1 cellular context compared by ENCODE assay signal in the genomic region with DNA sequence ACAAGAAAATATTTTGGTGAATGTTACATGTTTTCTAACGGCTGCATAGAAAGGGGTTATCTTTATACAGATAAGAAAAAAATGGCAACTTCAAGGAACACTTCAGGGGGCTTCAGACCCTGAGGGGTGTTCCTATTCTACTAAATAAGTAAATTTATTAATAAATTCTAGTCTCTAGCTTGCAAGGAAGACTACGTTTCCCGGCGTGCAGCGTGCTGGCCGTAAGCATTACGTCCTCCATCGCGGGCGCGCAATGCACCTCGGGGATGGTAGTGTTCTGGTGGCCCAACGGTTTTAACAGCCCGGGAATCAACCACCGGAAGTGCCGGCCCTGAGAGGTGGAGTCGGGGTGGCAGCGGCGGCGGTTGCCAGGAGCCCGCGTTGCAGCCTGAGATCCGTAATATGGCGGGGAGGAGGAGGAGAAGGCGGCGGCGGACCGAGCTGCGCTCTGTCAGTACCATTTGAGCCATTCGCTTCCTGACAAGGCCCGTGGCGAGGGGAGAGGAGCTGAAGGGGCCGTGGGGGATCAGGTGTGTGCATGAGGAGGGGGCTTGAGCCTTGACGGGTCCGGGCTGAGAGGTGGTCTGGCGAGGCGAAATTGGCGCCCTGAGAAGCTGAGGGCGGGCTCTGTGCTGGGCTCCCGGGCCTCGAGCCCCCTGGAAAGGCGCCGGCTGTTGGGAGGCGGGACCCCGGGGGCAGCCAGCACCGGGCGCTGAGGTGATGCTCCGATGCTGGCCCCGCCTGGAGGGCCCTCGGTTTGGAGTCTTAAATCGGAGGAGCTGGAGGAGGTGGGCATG.
TF ChIP-seq lines count a peak whose summit lies in the region.

A gene with protein sequence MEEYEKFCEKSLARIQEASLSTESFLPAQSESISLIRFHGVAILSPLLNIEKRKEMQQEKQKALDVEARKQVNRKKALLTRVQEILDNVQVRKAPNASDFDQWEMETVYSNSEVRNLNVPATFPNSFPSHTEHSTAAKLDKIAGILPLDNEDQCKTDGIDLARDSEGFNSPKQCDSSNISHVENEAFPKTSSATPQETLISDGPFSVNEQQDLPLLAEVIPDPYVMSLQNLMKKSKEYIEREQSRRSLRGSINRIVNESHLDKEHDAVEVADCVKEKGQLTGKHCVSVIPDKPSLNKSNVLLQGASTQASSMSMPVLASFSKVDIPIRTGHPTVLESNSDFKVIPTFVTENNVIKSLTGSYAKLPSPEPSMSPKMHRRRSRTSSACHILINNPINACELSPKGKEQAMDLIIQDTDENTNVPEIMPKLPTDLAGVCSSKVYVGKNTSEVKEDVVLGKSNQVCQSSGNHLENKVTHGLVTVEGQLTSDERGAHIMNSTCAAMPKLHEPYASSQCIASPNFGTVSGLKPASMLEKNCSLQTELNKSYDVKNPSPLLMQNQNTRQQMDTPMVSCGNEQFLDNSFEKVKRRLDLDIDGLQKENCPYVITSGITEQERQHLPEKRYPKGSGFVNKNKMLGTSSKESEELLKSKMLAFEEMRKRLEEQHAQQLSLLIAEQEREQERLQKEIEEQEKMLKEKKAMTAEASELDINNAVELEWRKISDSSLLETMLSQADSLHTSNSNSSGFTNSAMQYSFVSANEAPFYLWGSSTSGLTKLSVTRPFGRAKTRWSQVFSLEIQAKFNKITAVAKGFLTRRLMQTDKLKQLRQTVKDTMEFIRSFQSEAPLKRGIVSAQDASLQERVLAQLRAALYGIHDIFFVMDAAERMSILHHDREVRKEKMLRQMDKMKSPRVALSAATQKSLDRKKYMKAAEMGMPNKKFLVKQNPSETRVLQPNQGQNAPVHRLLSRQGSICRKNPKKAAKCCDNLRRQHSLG (plus strand): TSS at position 384 of the 797 bp plus-strand sequence. CDS start 3,940 bp downstream, outside the sequence.

TF ChIP-seq in K562, 482 proteins besides CTCF, POLR2A, EP300 and RAD21 (continued from another document and continues in another):
- TF ChIP-seq CCNT2 (IDR thresholded peaks at IDR 0.05; ENCODE audit: borderline replicate concordance, extremely low read depth, insufficient read length, low read depth, low read length), result no peak
- TF ChIP-seq HNRNPH1 (optimal IDR thresholded peaks at IDR 0.05; ENCODE audit: low read depth, low read length), result no peak
- no peak for TF ChIP-seq ZNF217 (CRISPR knock-in tag; IDR thresholded peaks at IDR 0.05)
- no peak for TF ChIP-seq CBFB (CRISPR knock-in tag; IDR thresholded peaks at IDR 0.05)
- no peak for TF ChIP-seq ZNF780A (CRISPR knock-in tag; IDR thresholded peaks at IDR 0.05)
- TF ChIP-seq ZFX (CRISPR knock-in tag; IDR thresholded peaks at IDR 0.05), result peak; percentile 78
- no peak for TF ChIP-seq RBM34 (IDR thresholded peaks at IDR 0.05; ENCODE audit: borderline replicate concordance, insufficient read depth, low read length)
- no peak for TF ChIP-seq TCFL5 (CRISPR knock-in tag; conservative IDR thresholded peaks at IDR 0.05)
- TF ChIP-seq, protein P1, sequence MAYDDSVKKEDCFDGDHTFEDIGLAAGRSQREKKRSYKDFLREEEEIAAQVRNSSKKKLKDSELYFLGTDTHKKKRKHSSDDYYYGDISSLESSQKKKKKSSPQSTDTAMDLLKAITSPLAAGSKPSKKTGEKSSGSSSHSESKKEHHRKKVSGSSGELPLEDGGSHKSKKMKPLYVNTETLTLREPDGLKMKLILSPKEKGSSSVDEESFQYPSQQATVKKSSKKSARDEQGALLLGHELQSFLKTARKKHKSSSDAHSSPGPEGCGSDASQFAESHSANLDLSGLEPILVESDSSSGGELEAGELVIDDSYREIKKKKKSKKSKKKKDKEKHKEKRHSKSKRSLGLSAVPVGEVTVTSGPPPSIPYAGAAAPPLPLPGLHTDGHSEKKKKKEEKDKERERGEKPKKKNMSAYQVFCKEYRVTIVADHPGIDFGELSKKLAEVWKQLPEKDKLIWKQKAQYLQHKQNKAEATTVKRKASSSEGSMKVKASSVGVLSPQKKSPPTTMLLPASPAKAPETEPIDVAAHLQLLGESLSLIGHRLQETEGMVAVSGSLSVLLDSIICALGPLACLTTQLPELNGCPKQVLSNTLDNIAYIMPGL (CRISPR knock-in tag; IDR thresholded peaks at IDR 0.05), result no peak
- TF ChIP-seq ETS2 (tag; IDR thresholded peaks at IDR 0.05; ENCODE audit: borderline replicate concordance, poor library complexity, severe bottlenecking), result no peak
- no peak for TF ChIP-seq E2F3 (CRISPR knock-in tag; IDR thresholded peaks at IDR 0.05)
- TF ChIP-seq IFI16 (CRISPR knock-in tag; IDR thresholded peaks at IDR 0.05), result no peak
- TF ChIP-seq, protein P2, sequence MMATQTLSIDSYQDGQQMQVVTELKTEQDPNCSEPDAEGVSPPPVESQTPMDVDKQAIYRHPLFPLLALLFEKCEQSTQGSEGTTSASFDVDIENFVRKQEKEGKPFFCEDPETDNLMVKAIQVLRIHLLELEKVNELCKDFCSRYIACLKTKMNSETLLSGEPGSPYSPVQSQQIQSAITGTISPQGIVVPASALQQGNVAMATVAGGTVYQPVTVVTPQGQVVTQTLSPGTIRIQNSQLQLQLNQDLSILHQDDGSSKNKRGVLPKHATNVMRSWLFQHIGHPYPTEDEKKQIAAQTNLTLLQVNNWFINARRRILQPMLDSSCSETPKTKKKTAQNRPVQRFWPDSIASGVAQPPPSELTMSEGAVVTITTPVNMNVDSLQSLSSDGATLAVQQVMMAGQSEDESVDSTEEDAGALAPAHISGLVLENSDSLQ (IDR thresholded peaks at IDR 0.05), result no peak; the same call in 1 of the 2 replicates
- TF ChIP-seq, protein P3, sequence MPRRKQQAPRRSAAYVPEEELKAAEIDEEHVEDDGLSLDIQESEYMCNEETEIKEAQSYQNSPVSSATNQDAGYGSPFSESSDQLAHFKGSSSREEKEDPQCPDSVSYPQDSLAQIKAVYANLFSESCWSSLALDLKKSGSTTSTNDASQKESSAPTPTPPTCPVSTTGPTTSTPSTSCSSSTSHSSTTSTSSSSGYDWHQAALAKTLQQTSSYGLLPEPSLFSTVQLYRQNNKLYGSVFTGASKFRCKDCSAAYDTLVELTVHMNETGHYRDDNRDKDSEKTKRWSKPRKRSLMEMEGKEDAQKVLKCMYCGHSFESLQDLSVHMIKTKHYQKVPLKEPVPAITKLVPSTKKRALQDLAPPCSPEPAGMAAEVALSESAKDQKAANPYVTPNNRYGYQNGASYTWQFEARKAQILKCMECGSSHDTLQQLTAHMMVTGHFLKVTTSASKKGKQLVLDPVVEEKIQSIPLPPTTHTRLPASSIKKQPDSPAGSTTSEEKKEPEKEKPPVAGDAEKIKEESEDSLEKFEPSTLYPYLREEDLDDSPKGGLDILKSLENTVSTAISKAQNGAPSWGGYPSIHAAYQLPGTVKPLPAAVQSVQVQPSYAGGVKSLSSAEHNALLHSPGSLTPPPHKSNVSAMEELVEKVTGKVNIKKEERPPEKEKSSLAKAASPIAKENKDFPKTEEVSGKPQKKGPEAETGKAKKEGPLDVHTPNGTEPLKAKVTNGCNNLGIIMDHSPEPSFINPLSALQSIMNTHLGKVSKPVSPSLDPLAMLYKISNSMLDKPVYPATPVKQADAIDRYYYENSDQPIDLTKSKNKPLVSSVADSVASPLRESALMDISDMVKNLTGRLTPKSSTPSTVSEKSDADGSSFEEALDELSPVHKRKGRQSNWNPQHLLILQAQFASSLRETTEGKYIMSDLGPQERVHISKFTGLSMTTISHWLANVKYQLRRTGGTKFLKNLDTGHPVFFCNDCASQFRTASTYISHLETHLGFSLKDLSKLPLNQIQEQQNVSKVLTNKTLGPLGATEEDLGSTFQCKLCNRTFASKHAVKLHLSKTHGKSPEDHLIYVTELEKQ (CRISPR knock-in tag; IDR thresholded peaks at IDR 0.05), result no peak
- peak; percentile 88 for TF ChIP-seq MYBL2 (IDR thresholded peaks at IDR 0.05; ENCODE audit: low read depth)
- TF ChIP-seq MYBL2 (CRISPR knock-in tag; IDR thresholded peaks at IDR 0.05; ENCODE audit: borderline replicate concordance), result no peak
- no peak for TF ChIP-seq GABPB2 (CRISPR knock-in tag; conservative IDR thresholded peaks at IDR 0.05)
- no peak for TF ChIP-seq ETV6 (IDR thresholded peaks at IDR 0.05; ENCODE audit: borderline replicate concordance in 1 of 2, low read depth in 2 of 2, low read length in 1 of 2)
- no peak for TF ChIP-seq ETV6 (CRISPR knock-in tag; IDR thresholded peaks at IDR 0.05; ENCODE audit: borderline replicate concordance)
- TF ChIP-seq, protein P4, sequence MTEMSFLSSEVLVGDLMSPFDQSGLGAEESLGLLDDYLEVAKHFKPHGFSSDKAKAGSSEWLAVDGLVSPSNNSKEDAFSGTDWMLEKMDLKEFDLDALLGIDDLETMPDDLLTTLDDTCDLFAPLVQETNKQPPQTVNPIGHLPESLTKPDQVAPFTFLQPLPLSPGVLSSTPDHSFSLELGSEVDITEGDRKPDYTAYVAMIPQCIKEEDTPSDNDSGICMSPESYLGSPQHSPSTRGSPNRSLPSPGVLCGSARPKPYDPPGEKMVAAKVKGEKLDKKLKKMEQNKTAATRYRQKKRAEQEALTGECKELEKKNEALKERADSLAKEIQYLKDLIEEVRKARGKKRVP (CRISPR knock-in tag; IDR thresholded peaks at IDR 0.05), result no peak
- TF ChIP-seq, protein P5, sequence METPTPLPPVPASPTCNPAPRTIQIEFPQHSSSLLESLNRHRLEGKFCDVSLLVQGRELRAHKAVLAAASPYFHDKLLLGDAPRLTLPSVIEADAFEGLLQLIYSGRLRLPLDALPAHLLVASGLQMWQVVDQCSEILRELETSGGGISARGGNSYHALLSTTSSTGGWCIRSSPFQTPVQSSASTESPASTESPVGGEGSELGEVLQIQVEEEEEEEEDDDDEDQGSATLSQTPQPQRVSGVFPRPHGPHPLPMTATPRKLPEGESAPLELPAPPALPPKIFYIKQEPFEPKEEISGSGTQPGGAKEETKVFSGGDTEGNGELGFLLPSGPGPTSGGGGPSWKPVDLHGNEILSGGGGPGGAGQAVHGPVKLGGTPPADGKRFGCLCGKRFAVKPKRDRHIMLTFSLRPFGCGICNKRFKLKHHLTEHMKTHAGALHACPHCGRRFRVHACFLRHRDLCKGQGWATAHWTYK (CRISPR knock-in tag; IDR thresholded peaks at IDR 0.05), result no peak
- TF ChIP-seq C11orf30 (IDR thresholded peaks at IDR 0.05; ENCODE audit: low read depth), result no peak
- TF ChIP-seq SPI1 (IDR thresholded peaks at IDR 0.05; ENCODE audit: borderline replicate concordance, low read depth, low read length), result no peak
- TF ChIP-seq POU5F1 (IDR thresholded peaks at IDR 0.05; ENCODE audit: borderline replicate concordance, low read depth, low read length, partially characterized antibody), result peak; percentile 90
- TF ChIP-seq HMG20A (CRISPR knock-in tag; conservative IDR thresholded peaks at IDR 0.05), result no peak
- TF ChIP-seq, protein P6, sequence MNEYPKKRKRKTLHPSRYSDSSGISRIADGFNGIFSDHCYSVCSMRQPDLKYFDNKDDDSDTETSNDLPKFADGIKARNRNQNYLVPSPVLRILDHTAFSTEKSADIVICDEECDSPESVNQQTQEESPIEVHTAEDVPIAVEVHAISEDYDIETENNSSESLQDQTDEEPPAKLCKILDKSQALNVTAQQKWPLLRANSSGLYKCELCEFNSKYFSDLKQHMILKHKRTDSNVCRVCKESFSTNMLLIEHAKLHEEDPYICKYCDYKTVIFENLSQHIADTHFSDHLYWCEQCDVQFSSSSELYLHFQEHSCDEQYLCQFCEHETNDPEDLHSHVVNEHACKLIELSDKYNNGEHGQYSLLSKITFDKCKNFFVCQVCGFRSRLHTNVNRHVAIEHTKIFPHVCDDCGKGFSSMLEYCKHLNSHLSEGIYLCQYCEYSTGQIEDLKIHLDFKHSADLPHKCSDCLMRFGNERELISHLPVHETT (CRISPR knock-in tag; conservative IDR thresholded peaks at IDR 0.05 in 1 of 2, IDR thresholded peaks at IDR 0.05 in 1 of 2), result peak in 1 of 2 experiments; percentile 82; a peak in 2 of 4 replicates
- TF ChIP-seq RBM22 (IDR thresholded peaks at IDR 0.05; ENCODE audit: low read depth, low read length, poor library complexity, severe bottlenecking), result no peak
- no peak for TF ChIP-seq EZH2 (IDR thresholded peaks at IDR 0.05; ENCODE audit: borderline replicate concordance, low read depth, low read length)
- TF ChIP-seq ZNF174 (CRISPR knock-in tag; IDR thresholded peaks at IDR 0.05), result no peak
- TF ChIP-seq, protein P7, sequence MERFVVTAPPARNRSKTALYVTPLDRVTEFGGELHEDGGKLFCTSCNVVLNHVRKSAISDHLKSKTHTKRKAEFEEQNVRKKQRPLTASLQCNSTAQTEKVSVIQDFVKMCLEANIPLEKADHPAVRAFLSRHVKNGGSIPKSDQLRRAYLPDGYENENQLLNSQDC (CRISPR knock-in tag; IDR thresholded peaks at IDR 0.05), result no peak
- TF ChIP-seq, protein P8, sequence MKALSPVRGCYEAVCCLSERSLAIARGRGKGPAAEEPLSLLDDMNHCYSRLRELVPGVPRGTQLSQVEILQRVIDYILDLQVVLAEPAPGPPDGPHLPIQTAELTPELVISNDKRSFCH (CRISPR knock-in tag; IDR thresholded peaks at IDR 0.05), result no peak
- TF ChIP-seq, protein P8 (tag; IDR thresholded peaks at IDR 0.05), result no peak
- no peak for TF ChIP-seq ZBTB17 (CRISPR knock-in tag; IDR thresholded peaks at IDR 0.05)
- no peak for TF ChIP-seq SP2 (IDR thresholded peaks at IDR 0.05; ENCODE audit: extremely low read depth, low read depth, low read length, poor library complexity, severe bottlenecking)
- no peak for TF ChIP-seq BACH1 (tag; IDR thresholded peaks at IDR 0.05)
- TF ChIP-seq CTBP1 (IDR thresholded peaks at IDR 0.05; ENCODE audit: borderline replicate concordance), result 0 out of 2 replicates have a peak, but pooled peaks have one; percentile 27
- 0 out of 2 replicates have a peak, but pooled peaks have one; percentile 13 for TF ChIP-seq RNF2 (IDR thresholded peaks at IDR 0.05)
- peak; percentile 47 for TF ChIP-seq CHD1 (IDR thresholded peaks at IDR 0.05; ENCODE audit: low read length)
- TF ChIP-seq, protein P9, sequence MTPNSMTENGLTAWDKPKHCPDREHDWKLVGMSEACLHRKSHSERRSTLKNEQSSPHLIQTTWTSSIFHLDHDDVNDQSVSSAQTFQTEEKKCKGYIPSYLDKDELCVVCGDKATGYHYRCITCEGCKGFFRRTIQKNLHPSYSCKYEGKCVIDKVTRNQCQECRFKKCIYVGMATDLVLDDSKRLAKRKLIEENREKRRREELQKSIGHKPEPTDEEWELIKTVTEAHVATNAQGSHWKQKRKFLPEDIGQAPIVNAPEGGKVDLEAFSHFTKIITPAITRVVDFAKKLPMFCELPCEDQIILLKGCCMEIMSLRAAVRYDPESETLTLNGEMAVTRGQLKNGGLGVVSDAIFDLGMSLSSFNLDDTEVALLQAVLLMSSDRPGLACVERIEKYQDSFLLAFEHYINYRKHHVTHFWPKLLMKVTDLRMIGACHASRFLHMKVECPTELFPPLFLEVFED (CRISPR knock-in tag; conservative IDR thresholded peaks at IDR 0.05), result no peak
- TF ChIP-seq SUPT5H (IDR thresholded peaks at IDR 0.05), result peak; percentile 84
- TF ChIP-seq NCOA4 (IDR thresholded peaks at IDR 0.05; ENCODE audit: partially characterized antibody), result no peak
- TF ChIP-seq NR2C1 (IDR thresholded peaks at IDR 0.05), result peak; percentile 42; the same call in 1 of the 2 replicates
- TF ChIP-seq NR2C1 (tag; IDR thresholded peaks at IDR 0.05), result peak; percentile 83
- TF ChIP-seq HDAC8 (tag; IDR thresholded peaks at IDR 0.05), result no peak
- no peak for TF ChIP-seq CBFA2T2 (conservative IDR thresholded peaks at IDR 0.05)
